In genomic region chr3:39170461-39170860, GRCh38 we compare ENCODE assay signal across 1 cellular context.
TF ChIP-seq lines count a peak whose summit lies in the region.

No MANE protein-coding gene starts in this region.

TF ChIP-seq in H1, 55 proteins besides CTCF, POLR2A, EP300 and RAD21 (continued from another document):
- peak; percentile 93 for TF ChIP-seq TEAD4 (IDR thresholded peaks at IDR 0.05; ENCODE audit: low read depth, low read length)
